In the genomic region with DNA sequence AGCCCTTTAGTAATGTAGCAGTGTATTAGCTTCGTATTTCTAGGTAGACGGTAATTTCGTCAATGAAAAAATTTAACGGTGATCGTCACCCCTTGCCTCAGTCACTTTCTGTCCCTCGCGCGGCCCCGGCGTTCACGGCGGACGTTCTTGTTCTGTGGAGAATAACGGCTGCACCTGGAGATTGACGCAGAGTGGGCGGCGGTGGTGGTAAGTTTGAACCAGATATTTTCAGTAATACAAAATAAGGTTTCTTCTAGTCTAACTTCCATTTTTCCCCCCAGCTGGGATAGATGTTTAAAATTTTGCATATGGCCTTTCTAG, we compare ENCODE assay signal across 8 cellular contexts. TPM values are rescaled to one million over a fixed set of nuclear protein-coding genes. Genes with fewer than 3 reads are reported as not detected.
DNase-seq lines count a peak whose midpoint lies in the region; ATAC-seq and TF ChIP-seq lines count a peak whose summit lies in the region.

No MANE protein-coding gene starts in this region.

- ATAC-seq in GM21360 (IDR thresholded peaks at IDR 0.05; ENCODE audit: unreplicated experiment) (peak; percentile 2), HG02840 (IDR thresholded peaks at IDR 0.05; ENCODE audit: low FRiP score, unreplicated experiment) (no peak)
- no peak for ATAC-seq in stimulated activated naive CD8-positive, alpha-beta T cell treated with anti-CD3 and anti-CD28 coated beads, Interleukin-15, Interleukin-2, amounts not matched to agents 100 U/mL and 50 U/mL, for 24 hours

- H2AFZ ChIP-seq in PC-9: peak overlapping the region; percentile 100

- intact Hi-C loops in PC-9 (cut with micrococcal nuclease; ENCODE audit: unreplicated experiment): loop anchor here (1.0 to 2.0 kb wide), 2 partner anchors 50 kb away; partner anchors contain the start of genes ZNF140 and ZNF268

- H3K4me2 ChIP-seq in PC-9: peak overlapping the region; percentile 92

- POLR2A ChIA-PET in PC-9 (lab: Charles Lee; ENCODE audit: unreplicated experiment): interaction anchor here (0.5 to 0.6 kb wide), 2 partner anchors 27 to 72 kb away, joined by 5 to 16 read pairs; no protein-coding TSS in a partner anchor

- H3K9me3 ChIP-seq in PC-9 (ENCODE audit: insufficient read depth, low read depth): peaks cover 34% of the 10 kb centered on the region
- H3K9me3 ChIP-seq in liver (ENCODE audit: control insufficient read depth in 4 of 4, low read length in 3 of 4): peaks cover 28 to 53% (median 30%) of the 10 kb centered on the region in 4 donors

- H4K20me1 ChIP-seq in PC-9 (ENCODE audit: insufficient read depth): no peaks in the 10 kb centered on the region

- TF ChIP-seq RAD21 in liver (IDR thresholded peaks at IDR 0.05): no peak

- H3K27me3 ChIP-seq in PC-9 (ENCODE audit: insufficient read depth, low read depth) (no peaks in the 10 kb centered on the region), liver (ENCODE audit: control insufficient read depth in 4 of 4, insufficient read depth in 4 of 4, low read length in 3 of 4) (no peaks in the 10 kb centered on the region)

- TSS peak; percentile 78 for BruUV-seq in PC-9 (replicated peaks; lab: Mats Ljungman, UMichigan)

- H3K9ac ChIP-seq in liver (ENCODE audit: low read depth in 1 of 2, low read length in 2 of 2): peak overlapping the region; percentile 72 to 96

- H3K27ac ChIP-seq in PC-9 (peak overlapping the region; percentile 80), liver (ENCODE audit: low read depth in 1 of 2, low read length in 2 of 2) (peak overlapping the region; percentile 96 to 98)

- no peaks in the 10 kb centered on the region for H3K9me2 ChIP-seq in PC-9 (ENCODE audit: insufficient read depth)

- H3K4me1 ChIP-seq in PC-9 (replicated peaks; ENCODE audit: insufficient read depth) (peaks cover 9% of the 10 kb centered on the region; the same call in 1 of the 2 replicates), liver (ENCODE audit: control insufficient read depth in 4 of 4, insufficient read depth in 4 of 4, low read length in 3 of 4) (peaks cover 0 to 2% (median 0%) of the 10 kb centered on the region in 4 donors)

- no peak for TF ChIP-seq CTCF in PC-9 (conservative IDR thresholded peaks at IDR 0.05)
- no peak for TF ChIP-seq CTCF in cardiac fibroblast (IDR thresholded peaks at IDR 0.05; ENCODE audit: low read depth, low read length)
- no peak for TF ChIP-seq CTCF in liver (IDR thresholded peaks at IDR 0.05; ENCODE audit: low read depth, low read length, missing input control)

- H3K79me2 ChIP-seq in PC-9 (ENCODE audit: low read depth): 0 out of 2 replicates have a peak, but pooled peaks cover 3% of the 10 kb centered on the region

- under 1% methylated on average over 17 of the region's 17 CpGs for WGBS in liver

- H3K36me3 ChIP-seq in PC-9 (ENCODE audit: low read depth): peaks cover 21% of the 10 kb centered on the region
- peaks cover 2 to 34% (median 22%) of the 10 kb centered on the region in 4 donors for H3K36me3 ChIP-seq in liver (ENCODE audit: control insufficient read depth in 4 of 4, insufficient read depth in 3 of 4, low read depth in 1 of 4, low read length in 3 of 4)

- CTCF ChIA-PET in PC-9 (lab: Charles Lee): interaction anchor here (0.6 kb wide), 1 partner anchor 110 kb away, joined by 5 read pairs; no protein-coding TSS in a partner anchor

- peaks cover 12% of the 10 kb centered on the region for H3F3A ChIP-seq in PC-9 (ENCODE audit: insufficient read depth, low read depth)

- H3K4me3 ChIP-seq in PC-9 (peak overlapping the region; percentile 98), cardiac fibroblast (replicated peaks in 1 of 2; ENCODE audit: low read depth in 2 of 2, low read length in 2 of 2) (peak overlapping the region; percentile 90 to 95), liver (ENCODE audit: low read depth in 1 of 3, low read length in 3 of 3) (peak overlapping the region; percentile 80 to 91 (median 90))

- DNase-seq in AG20443 (ENCODE audit: low spot score) (peak; percentile 15), PC-9 (no peak), cardiac fibroblast (ENCODE audit: low read depth in 2 of 2) (no peak), NCI-H69 (lab: John Stamatoyannopoulos, UW) (no peak)
- peak; percentile 53 for DNase-seq in stimulated activated naive CD8-positive, alpha-beta T cell treated with anti-CD3 and anti-CD28 coated beads, Interleukin-15, Interleukin-2, amounts not matched to agents 100 U/mL and 50 U/mL, for 24 hours

TF ChIP-seq in liver, 16 proteins besides CTCF, POLR2A, EP300 and RAD21:
- no peak for TF ChIP-seq FOXA1 (IDR thresholded peaks at IDR 0.05)
- TF ChIP-seq JUND (IDR thresholded peaks at IDR 0.05): no peak
- TF ChIP-seq HNF4A (conservative IDR thresholded peaks at IDR 0.05): no peak
- peak; percentile 16 for TF ChIP-seq YY1 (IDR thresholded peaks at IDR 0.05)
- no peak for TF ChIP-seq HNF4G (IDR thresholded peaks at IDR 0.05)

RNA-seq across cellular contexts. Expression of gene ZNF10, which starts 0.3 kb away (rescaled TPM):
- total RNA-seq in PC-9 (2021): 7.3 and 9.5 TPM in 2 replicates
- total RNA-seq in liver: 1 to 10 TPM; 5.4 to 5.6 TPM
- 1 to 10 TPM; 1.8 to 3.1 TPM for polyA plus RNA-seq in liver

RNA-seq across cellular contexts. Expression of gene ZNF891, which starts 0.7 kb away (rescaled TPM):
- total RNA-seq in PC-9 (2021) (2.4 and 3.2 TPM in 2 replicates), liver (1 to 10 TPM in 1 of 2 donors, under 1 TPM in 1; 0.61 to 1.3 TPM)
- polyA plus RNA-seq in liver: under 1 TPM; 0.13 to 0.29 TPM

RNA-seq across cellular contexts. Expression of gene ZNF140, which starts 50.0 kb away (rescaled TPM):
- total RNA-seq in PC-9 (2021) (10.2 and 11.1 TPM in 2 replicates), liver (10 to 100 TPM; 10.0 to 12.4 TPM)
- polyA plus RNA-seq in liver: 1 to 10 TPM; 5.2 to 6.3 TPM

RNA-seq across cellular contexts. Expression of gene ZNF268, which starts 50.5 kb away (rescaled TPM):
- total RNA-seq in PC-9 (2021) (14.0 and 14.7 TPM in 2 replicates), liver (10 to 100 TPM; 14.3 to 23.0 TPM)
- 1 to 10 TPM; 4.8 to 7.1 TPM for polyA plus RNA-seq in liver

Comparison
In these comparisons a context has a peak if more than half of its experiments do, and no peak if none do; other contexts are left out.
1. DNase-seq: peak in AG20443 (single experiment) and stimulated activated naive CD8-positive, alpha-beta T cell treated with anti-CD3 and anti-CD28 coated beads, Interleukin-15, Interleukin-2, amounts not matched to agents 100 U/mL and 50 U/mL, for 24 hours (single experiment); none in PC-9 (0 of 2), cardiac fibroblast (0 of 2) and NCI-H69 (single experiment).
2. Peak in every context shown above with its lines, with median percentiles within 50 percentile points of each other: H3K4me3 ChIP-seq.